Comparison of ENCODE assay signal across 23 cellular contexts in genomic region chr3:71002298-71002697, GRCh38.
DNase-seq lines count a peak whose midpoint lies in the region; ATAC-seq and TF ChIP-seq lines count a peak whose summit lies in the region.
"Had no signal": no experiment of that assay in that cellular context is flagged by ENCODE, and none has a peak within 500 bp of the region (broad histone marks: within the 10 kb centered on the region; RNA-seq: fewer than 3 reads in every experiment).

No MANE protein-coding gene starts in this region.

- DNase-seq in CD4-positive, CD25-positive, alpha-beta regulatory T cell = no peak
- DNase-seq in nephron progenitor cell = no peak
- DNase-seq in foreskin melanocyte = no peak
- no peak for DNase-seq in lower lobe of right lung
- DNase-seq: activated CD4-positive, alpha-beta T cell treated with anti-CD3 and anti-CD28 coated beads for 48 hours; activated naive CD4-positive, alpha-beta T cell treated with anti-CD3 and anti-CD28 coated beads, Interleukin-2, amount 10 ng/mL, durations not matched to agents 7 days and 5 days; H9; islet precursor cell; NCI-H1092; NCI-H187; NCI-H2171 treated with DMSO at 0.1 percent for 48 hours; RPMI8226; small intestine; stimulated activated CD4-positive, alpha-beta T cell treated with anti-CD3 and anti-CD28 coated beads, Interleukin-2, amount 100 ng/mL, for 24 hours; T-helper 2 cell; uterus had no signal

- no peak overlapping the region for H3K27ac ChIP-seq in CD4-positive, CD25-positive, alpha-beta regulatory T cell (ENCODE audit: insufficient read depth, low read length, poor library complexity, severe bottlenecking)
- no peak overlapping the region for H3K27ac ChIP-seq in lower lobe of right lung
- H3K27ac ChIP-seq: C4-2B, uterus had no signal

- TF ChIP-seq CTCF in nephron progenitor cell (IDR thresholded peaks at IDR 0.05) = no peak
- no peak for TF ChIP-seq CTCF in lower lobe of right lung (IDR thresholded peaks at IDR 0.05)

- peak overlapping the region; percentile 52 to 76 (median 59) for H3K27ac Mint-ChIP-seq in CD4-positive, CD25-positive, alpha-beta regulatory T cell
- H3K27ac Mint-ChIP-seq in IgD-negative memory B cell (peak overlapping the region in 2 of 3 donors; percentile 28 to 39), nephron progenitor cell (peak overlapping the region; percentile 11)
- peak overlapping the region; percentile 21 for H3K27ac Mint-ChIP-seq in activated T-helper 17 cell treated with anti-CD3 and anti-CD28 coated beads, Interleukin-2, amount 50 U/mL, for 72 hours
- H3K27ac Mint-ChIP-seq: activated naive CD4-positive, alpha-beta T cell treated with anti-CD3 and anti-CD28 coated beads, Interleukin-2, amount 10 ng/mL, durations not matched to agents 7 days and 5 days; H9 had no signal

- no peaks in the 10 kb centered on the region for H3K27me3 Mint-ChIP-seq in CD4-positive, CD25-positive, alpha-beta regulatory T cell
- H3K27me3 Mint-ChIP-seq in IgD-negative memory B cell = no peaks in the 10 kb centered on the region
- H3K27me3 Mint-ChIP-seq in activated T-helper 17 cell treated with anti-CD3 and anti-CD28 coated beads, Interleukin-2, amount 50 U/mL, for 72 hours = no peaks in the 10 kb centered on the region
- H3K27me3 Mint-ChIP-seq in nephron progenitor cell (ENCODE audit: low read depth, poor library complexity) = no peaks in the 10 kb centered on the region
- H3K27me3 Mint-ChIP-seq: activated naive CD4-positive, alpha-beta T cell treated with anti-CD3 and anti-CD28 coated beads, Interleukin-2, amount 10 ng/mL, durations not matched to agents 7 days and 5 days had no signal

- H3K9me3 ChIP-seq in CD4-positive, CD25-positive, alpha-beta regulatory T cell (ENCODE audit: control insufficient read depth in 2 of 2, low read length in 2 of 2) = no peaks in the 10 kb centered on the region
- no peaks in the 10 kb centered on the region for H3K9me3 ChIP-seq in lower lobe of right lung
- H3K9me3 ChIP-seq: ascending aorta, uterus had no signal

- H3K4me1 Mint-ChIP-seq in CD4-positive, CD25-positive, alpha-beta regulatory T cell = peaks cover 34 to 62% (median 43%) of the 10 kb centered on the region in 4 donors
- peaks cover 15 to 35% (median 25%) of the 10 kb centered on the region in 3 donors for H3K4me1 Mint-ChIP-seq in IgD-negative memory B cell
- peaks cover 35% of the 10 kb centered on the region for H3K4me1 Mint-ChIP-seq in activated T-helper 17 cell treated with anti-CD3 and anti-CD28 coated beads, Interleukin-2, amount 50 U/mL, for 72 hours
- peaks cover 37% of the 10 kb centered on the region for H3K4me1 Mint-ChIP-seq in nephron progenitor cell

- H3K4me3 ChIP-seq in CD4-positive, CD25-positive, alpha-beta regulatory T cell (ENCODE audit: low read depth, low read length) = no peak overlapping the region
- H3K4me3 ChIP-seq in lower lobe of right lung = no peak overlapping the region
- H3K4me3 ChIP-seq: ascending aorta, lung, SK-N-MC, uterus had no signal

- ATAC-seq in CD4-positive, CD25-positive, alpha-beta regulatory T cell (ENCODE audit: low read depth in 2 of 2) = no peak
- peak; percentile 44 for ATAC-seq in activated T-helper 17 cell treated with anti-CD3 and anti-CD28 coated beads, Interleukin-2, amount 50 U/mL, for 72 hours (replicated peaks)
- no peak for ATAC-seq in HG03571 (IDR thresholded peaks at IDR 0.05; ENCODE audit: unreplicated experiment)
- ATAC-seq in lower lobe of right lung = no peak

- peaks cover 40% of the 10 kb centered on the region for H3K36me3 ChIP-seq in CD4-positive, CD25-positive, alpha-beta regulatory T cell (ENCODE audit: control insufficient read depth, insufficient read depth, low read length)
- peaks cover 15% of the 10 kb centered on the region for H3K36me3 ChIP-seq in lower lobe of right lung
- H3K36me3 ChIP-seq: uterus had no signal

- no peak overlapping the region for H3K4me3 Mint-ChIP-seq in CD4-positive, CD25-positive, alpha-beta regulatory T cell
- H3K4me3 Mint-ChIP-seq in IgD-negative memory B cell (no peak overlapping the region), nephron progenitor cell (no peak overlapping the region)
- H3K4me3 Mint-ChIP-seq in activated T-helper 17 cell treated with anti-CD3 and anti-CD28 coated beads, Interleukin-2, amount 50 U/mL, for 72 hours = peak overlapping the region; percentile 9
- H3K4me3 Mint-ChIP-seq: activated naive CD4-positive, alpha-beta T cell treated with anti-CD3 and anti-CD28 coated beads, Interleukin-2, amount 10 ng/mL, durations not matched to agents 7 days and 5 days; H9 had no signal

- intact Hi-C loops in lower lobe of right lung (cut with DNase I) = no loop called here

- H3K36me3 Mint-ChIP-seq in CD4-positive, CD25-positive, alpha-beta regulatory T cell = peaks cover 38% of the 10 kb centered on the region
- peaks cover 9% of the 10 kb centered on the region for H3K36me3 Mint-ChIP-seq in IgD-negative memory B cell
- peaks cover 99% of the 10 kb centered on the region for H3K36me3 Mint-ChIP-seq in activated T-helper 17 cell treated with anti-CD3 and anti-CD28 coated beads, Interleukin-2, amount 50 U/mL, for 72 hours (ENCODE audit: low read depth)
- H3K36me3 Mint-ChIP-seq in nephron progenitor cell (ENCODE audit: low read depth) = peaks cover 27% of the 10 kb centered on the region

- no peaks in the 10 kb centered on the region for H3K27me3 ChIP-seq in CD4-positive, CD25-positive, alpha-beta regulatory T cell (ENCODE audit: control insufficient read depth, insufficient read depth, low read length)
- no peaks in the 10 kb centered on the region for H3K27me3 ChIP-seq in lower lobe of right lung (ENCODE audit: low read depth)
- H3K27me3 ChIP-seq: ascending aorta, uterus had no signal

- peaks cover 13% of the 10 kb centered on the region for H3K4me1 ChIP-seq in CD4-positive, CD25-positive, alpha-beta regulatory T cell (ENCODE audit: control insufficient read depth, insufficient read depth, low read length, poor library complexity, severe bottlenecking)
- H3K4me1 ChIP-seq in lower lobe of right lung = peaks cover 36% of the 10 kb centered on the region
- H3K4me1 ChIP-seq: uterus had no signal

- H3K9me3 Mint-ChIP-seq in CD4-positive, CD25-positive, alpha-beta regulatory T cell = peaks cover 0 to 1% (median 0%) of the 10 kb centered on the region in 7 donors
- H3K9me3 Mint-ChIP-seq in IgD-negative memory B cell (no peaks in the 10 kb centered on the region), nephron progenitor cell (no peaks in the 10 kb centered on the region)
- no peaks in the 10 kb centered on the region for H3K9me3 Mint-ChIP-seq in activated T-helper 17 cell treated with anti-CD3 and anti-CD28 coated beads, Interleukin-2, amount 50 U/mL, for 72 hours
- H3K9me3 Mint-ChIP-seq: activated naive CD4-positive, alpha-beta T cell treated with anti-CD3 and anti-CD28 coated beads, Interleukin-2, amount 10 ng/mL, durations not matched to agents 7 days and 5 days; H9 had no signal
